1 cellular context compared by ENCODE assay signal in genomic region chr4:136811496-136812077, GRCh38.
TF ChIP-seq lines count a peak whose summit lies in the region.

No MANE protein-coding gene starts in this region.

TF ChIP-seq in SK-N-SH, 30 proteins besides CTCF, POLR2A, EP300 and RAD21 (continued from another document):
- TF ChIP-seq USF1 (IDR thresholded peaks at IDR 0.05; ENCODE audit: borderline replicate concordance, low read depth) = no peak
- TF ChIP-seq POLR2AphosphoS5 (IDR thresholded peaks at IDR 0.05; ENCODE audit: low read depth, low read length) = no peak
TF ChIP-seq in SK-N-SH: peak in this region for 0.
